Comparison of ENCODE assay signal across 12 cellular contexts in genomic region chr6:111922454-111923297, GRCh38. TPM values are rescaled to one million over a fixed set of nuclear protein-coding genes. Genes with fewer than 3 reads are reported as not detected.
A peak's percentile ranks its signal among the peaks of the same experiment; 100 is the strongest.
DNase-seq lines count a peak whose midpoint lies in the region; ATAC-seq and TF ChIP-seq lines count a peak whose summit lies in the region.
"Had no signal": no experiment of that assay in that cellular context is flagged by ENCODE, and none has a peak within 500 bp of the region (broad histone marks: within the 10 kb centered on the region; RNA-seq: fewer than 3 reads in every experiment).

No MANE protein-coding gene starts in this region.

- DNase-seq in AG20443 (ENCODE audit: low spot score) (peak; percentile 48), HEK293T (ENCODE audit: extremely low spot score) (no peak), NCI-H774 (lab: John Stamatoyannopoulos, UW) (peak; percentile 69), dedifferentiated amniotic fluid mesenchymal stem cell (ENCODE audit: extremely low spot score) (peak; percentile 43), iPS-NIHi7 (ENCODE audit: extremely low spot score) (no peak), left ventricle myocardium superior (no peak), mucosa of descending colon (no peak)
- DNase-seq in CD8-positive, alpha-beta T cell: no peak
- DNase-seq: effector CD4-positive, alpha-beta T cell; left cardiac atrium; psoas muscle had no signal

- H3K4me3 Mint-ChIP-seq in CD8-positive, alpha-beta T cell: no peak overlapping the region

- intact Hi-C loops in left ventricle myocardium superior (cut with micrococcal nuclease) (no loop called here), mucosa of descending colon (cut with DNase I, micrococcal nuclease) (no loop called here)
- intact Hi-C loops in CD8-positive, alpha-beta T cell (cut with DNase I, micrococcal nuclease): loop anchor here in 1 of 2 experiments (5.0 kb wide), 1 partner anchor 40 kb away; no protein-coding TSS in a partner anchor

- H3K4me1 Mint-ChIP-seq in CD8-positive, alpha-beta T cell (ENCODE audit: low read depth): peaks cover 2% of the 10 kb centered on the region

- H3K27me3 Mint-ChIP-seq in CD8-positive, alpha-beta T cell (ENCODE audit: low read depth): no peaks in the 10 kb centered on the region

- no peaks in the 10 kb centered on the region for H3K36me3 Mint-ChIP-seq in CD8-positive, alpha-beta T cell

- H3K4me1 ChIP-seq in mucosa of descending colon (ENCODE audit: low read depth): no peaks in the 10 kb centered on the region
- no peaks in the 10 kb centered on the region for H3K4me1 ChIP-seq in CD8-positive, alpha-beta T cell (ENCODE audit: insufficient read depth, low read length)
- H3K4me1 ChIP-seq: psoas muscle had no signal

- no peaks in the 10 kb centered on the region for H3K36me3 ChIP-seq in mucosa of descending colon (ENCODE audit: low read depth)
- no peaks in the 10 kb centered on the region for H3K36me3 ChIP-seq in CD8-positive, alpha-beta T cell (ENCODE audit: insufficient read depth, low read length)

- TF ChIP-seq CTCF in mucosa of descending colon (IDR thresholded peaks at IDR 0.05): no peak
- no peak for TF ChIP-seq CTCF in CD8-positive, alpha-beta T cell (IDR thresholded peaks at IDR 0.05)

- no peak overlapping the region for H3K27ac Mint-ChIP-seq in CD8-positive, alpha-beta T cell

- no peak overlapping the region for H3K27ac ChIP-seq in CD8-positive, alpha-beta T cell (ENCODE audit: low read depth, low read length)
- H3K27ac ChIP-seq: psoas muscle had no signal

- CTCF ChIA-PET in HEK293T (lab: Yijun Ruan, JAX): interaction anchor here (0.7 kb wide), 1 partner anchor 22 kb away, joined by 3 read pairs; no protein-coding TSS in a partner anchor
- CTCF ChIA-PET in CD8-positive, alpha-beta T cell (lab: Charles Lee): no interaction called here

- POLR2A ChIA-PET in HEK293T (lab: Yijun Ruan, JAX): no interaction called here
- POLR2A ChIA-PET in CD8-positive, alpha-beta T cell (lab: Charles Lee): no interaction called here

- no peaks in the 10 kb centered on the region for H3K27me3 ChIP-seq in CD8-positive, alpha-beta T cell (ENCODE audit: insufficient read depth, low read length)

- no peak for ATAC-seq in left ventricle myocardium superior
- no peak for ATAC-seq in mucosa of descending colon
- ATAC-seq in CD8-positive, alpha-beta T cell: no peak
- ATAC-seq: HepG2, left cardiac atrium, psoas muscle had no signal

- H3K9me3 ChIP-seq in mucosa of descending colon: no peaks in the 10 kb centered on the region
- H3K9me3 ChIP-seq in CD8-positive, alpha-beta T cell (ENCODE audit: low read length): no peaks in the 10 kb centered on the region
- H3K9me3 ChIP-seq: psoas muscle had no signal

- no peaks in the 10 kb centered on the region for H3K9me3 Mint-ChIP-seq in CD8-positive, alpha-beta T cell

- no peak overlapping the region for H3K4me3 ChIP-seq in mucosa of descending colon
- no peak overlapping the region for H3K4me3 ChIP-seq in CD8-positive, alpha-beta T cell (ENCODE audit: low read depth, low read length)
- H3K4me3 ChIP-seq: psoas muscle had no signal

TF ChIP-seq in HEK293T, 16 proteins besides CTCF, POLR2A, EP300 and RAD21:
- peak; percentile 64 for TF ChIP-seq PKNOX1 (IDR thresholded peaks at IDR 0.05)
- no peak for TF ChIP-seq ARNT (IDR thresholded peaks at IDR 0.05)
- TF ChIP-seq CTBP1 (IDR thresholded peaks at IDR 0.05; ENCODE audit: borderline replicate concordance): no peak
- TF ChIP-seq LEF1 (IDR thresholded peaks at IDR 0.05; ENCODE audit: borderline replicate concordance): no peak
- TF ChIP-seq FOXA1 (IDR thresholded peaks at IDR 0.05): no peak
TF ChIP-seq in HEK293T: peak in this region for 1.

RNA-seq across cellular contexts. Expression of gene FYN, which starts 49.4 kb away (rescaled TPM):
- total RNA-seq in left ventricle myocardium superior (51.6 TPM), mucosa of descending colon (10 to 100 TPM; 15.0 to 63.0 (median 24.8) TPM)
- total RNA-seq in CD8-positive, alpha-beta T cell: 100 to 1,000 TPM; 479 to 483 TPM

Comparison
In these comparisons a context has a peak if more than half of its experiments do, and no peak if none do; other contexts are left out.
1. DNase-seq: peak in AG20443 (single experiment), NCI-H774 (single experiment) and dedifferentiated amniotic fluid mesenchymal stem cell (single experiment); none in HEK293T (single experiment), iPS-NIHi7 (single experiment), left ventricle myocardium superior (single experiment), mucosa of descending colon (0 of 3) and CD8-positive, alpha-beta T cell (0 of 7).